ENCODE assay signal across 10 cellular contexts in the genomic region with DNA sequence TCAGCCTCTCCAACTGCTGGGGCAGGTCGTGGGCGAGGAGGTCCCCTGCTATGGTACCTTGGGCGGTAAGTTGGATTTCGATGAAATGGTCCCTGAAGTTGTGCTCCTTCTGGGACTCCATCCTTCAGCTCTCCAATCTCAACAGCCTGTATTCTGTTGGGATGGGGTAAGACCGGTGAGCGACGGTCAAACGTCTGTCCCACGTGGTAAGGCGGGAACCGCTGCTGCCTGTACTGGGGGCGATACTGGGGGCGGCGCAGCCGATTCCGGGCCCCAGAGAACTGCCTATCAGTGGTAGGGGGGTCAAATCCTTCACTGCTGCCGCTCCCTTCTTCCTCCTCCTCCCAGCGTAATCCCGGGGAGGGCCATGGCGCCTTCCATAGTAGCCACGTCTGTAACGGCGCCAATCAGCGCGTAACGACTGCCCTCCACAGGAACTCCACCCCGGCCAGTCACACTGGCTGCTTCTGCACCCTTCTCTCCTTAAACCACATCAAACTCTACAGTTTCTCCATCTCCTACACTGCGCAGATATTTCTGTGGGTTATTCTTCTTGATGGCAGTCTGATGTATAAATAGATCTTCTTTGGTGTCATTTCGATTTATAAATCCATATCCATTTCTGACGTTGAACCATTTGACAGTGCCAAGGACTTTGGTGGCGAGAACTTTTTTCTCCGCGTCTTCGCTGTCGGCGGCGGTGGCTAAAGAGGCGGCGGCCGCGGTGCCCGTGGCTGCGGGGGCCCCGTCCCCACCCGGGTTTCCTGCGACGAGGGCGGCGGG. TPM values are rescaled to one million over a fixed set of nuclear protein-coding genes. Genes with fewer than 3 reads are reported as not detected.
DNase-seq lines count a peak whose midpoint lies in the region; ATAC-seq and TF ChIP-seq lines count a peak whose summit lies in the region.
"Had no signal": no experiment of that assay in that cellular context is flagged by ENCODE, and none has a peak within 500 bp of the region (broad histone marks: within the 10 kb centered on the region; RNA-seq: fewer than 3 reads in every experiment).

No MANE protein-coding gene starts in this region.

- DNase-seq in SK-N-SH = peak; percentile 20
- peak; percentile 42 for DNase-seq in astrocyte of the hippocampus (ENCODE audit: low read depth, low spot score)
- peak; percentile 1 for DNase-seq in kidney tubule cell (ENCODE audit: low spot score)
- no peak for DNase-seq in stimulated activated naive B cell treated with anti-CD40 and anti-IgM and Interleukin-4, amounts not matched to agents 10 μg/mL and 1 μg/mL and 100 μg/mL, for 72 hours
- no peak for DNase-seq in ACHN
- DNase-seq in HEK293T (ENCODE audit: extremely low spot score) = no peak
- DNase-seq in SW480 (ENCODE audit: low spot score) = no peak
- DNase-seq: NCI-H2171 had no signal

- peaks cover 5 to 21% of the 10 kb centered on the region in 2 donors for H3K4me1 Mint-ChIP-seq in stimulated activated naive B cell treated with anti-CD40 and anti-IgM and Interleukin-4, amounts not matched to agents 10 μg/mL and 1 μg/mL and 100 μg/mL, for 72 hours

- no peak overlapping the region for H2AFZ ChIP-seq in SK-N-SH (ENCODE audit: low read depth)

- CTCF ChIA-PET in SK-N-SH (lab: Yijun Ruan, JAX) (no interaction called here), HEK293T (lab: Yijun Ruan, JAX) (no interaction called here)

- no peaks in the 10 kb centered on the region for H4K20me1 ChIP-seq in SK-N-SH (ENCODE audit: insufficient read depth)

- TF ChIP-seq EP300 in SK-N-SH (IDR thresholded peaks at IDR 0.05; ENCODE audit: borderline replicate concordance in 1 of 2, low read depth in 1 of 2, low read length in 1 of 2) = no peak

- no peak for TF ChIP-seq CTCF in SK-N-SH (IDR thresholded peaks at IDR 0.05)

- H3K36me3 ChIP-seq in SK-N-SH (replicated peaks in 1 of 2; ENCODE audit: control insufficient read depth in 1 of 2, insufficient read depth in 2 of 2, low read length in 1 of 2) = no peaks in the 10 kb centered on the region

- no peak overlapping the region for H3K27ac Mint-ChIP-seq in stimulated activated naive B cell treated with anti-CD40 and anti-IgM and Interleukin-4, amounts not matched to agents 10 μg/mL and 1 μg/mL and 100 μg/mL, for 72 hours

- peak overlapping the region; percentile 8 to 16; a peak in 2 of 4 replicates for H3K4me3 ChIP-seq in SK-N-SH (ENCODE audit: low read depth in 2 of 2, low read length in 1 of 2)

- H3K9me3 Mint-ChIP-seq in stimulated activated naive B cell treated with anti-CD40 and anti-IgM and Interleukin-4, amounts not matched to agents 10 μg/mL and 1 μg/mL and 100 μg/mL, for 72 hours = peaks cover 4 to 5% of the 10 kb centered on the region in 2 donors

- no peaks in the 10 kb centered on the region for H3K4me1 ChIP-seq in SK-N-SH (ENCODE audit: control insufficient read depth in 1 of 2, insufficient read depth in 2 of 2, low read depth in 1 of 2, low read length in 1 of 2)

- H3K27ac ChIP-seq in SK-N-SH (ENCODE audit: low read depth in 2 of 2, low read length in 1 of 2) = no peak overlapping the region

- H3K9me2 ChIP-seq in SK-N-SH = no peaks in the 10 kb centered on the region; the same call in 1 of the 2 replicates

- in situ Hi-C loops in ACHN (cut with HindIII; ENCODE audit: low pct_ligation_motif_present, low pct_unique_long_range_greater_than_20kb, low sequenced_read_pairs) = no loop called here

- ATAC-seq in SK-N-SH treated with all-trans-retinoic acid at 6 μM for 48 hours = no peak
- peak; percentile 42 to 49 for ATAC-seq in stimulated activated naive B cell treated with anti-CD40 and anti-IgM and Interleukin-4, amounts not matched to agents 10 μg/mL and 1 μg/mL and 100 μg/mL, for 72 hours (replicated peaks)

- H3K4me2 ChIP-seq in SK-N-SH = no peak overlapping the region

- H3K9me3 ChIP-seq in SK-N-SH = no peaks in the 10 kb centered on the region

- H3K79me2 ChIP-seq in SK-N-SH (ENCODE audit: insufficient read depth) = no peaks in the 10 kb centered on the region

- peaks cover 2 to 5% of the 10 kb centered on the region in 2 donors for H3K36me3 Mint-ChIP-seq in stimulated activated naive B cell treated with anti-CD40 and anti-IgM and Interleukin-4, amounts not matched to agents 10 μg/mL and 1 μg/mL and 100 μg/mL, for 72 hours

- H3K27me3 Mint-ChIP-seq in stimulated activated naive B cell treated with anti-CD40 and anti-IgM and Interleukin-4, amounts not matched to agents 10 μg/mL and 1 μg/mL and 100 μg/mL, for 72 hours = peaks cover 62 to 66% of the 10 kb centered on the region in 2 donors

- no peak for TF ChIP-seq RAD21 in SK-N-SH (IDR thresholded peaks at IDR 0.05; ENCODE audit: low read length)

- H3F3A ChIP-seq in SK-N-SH (replicated peaks; ENCODE audit: insufficient read depth) = no peaks in the 10 kb centered on the region

- WGBS in SK-N-SH (ENCODE audit: low lambda C conversion rate) = 21% methylated on average over 43 of the region's 49 CpGs

- H3K27me3 ChIP-seq in SK-N-SH (ENCODE audit: insufficient read depth) = peaks cover 8% of the 10 kb centered on the region; the same call in 1 of the 2 replicates

- no peak overlapping the region for H3K9ac ChIP-seq in SK-N-SH

- POLR2A ChIA-PET in SK-N-SH (lab: Yijun Ruan, JAX) (no interaction called here), HEK293T (lab: Yijun Ruan, JAX) (no interaction called here)

- H3K4me3 Mint-ChIP-seq in stimulated activated naive B cell treated with anti-CD40 and anti-IgM and Interleukin-4, amounts not matched to agents 10 μg/mL and 1 μg/mL and 100 μg/mL, for 72 hours = peak overlapping the region; percentile 42 to 63

TF ChIP-seq in SK-N-SH, 30 proteins besides CTCF, POLR2A, EP300 and RAD21 (continues in another document):
- TF ChIP-seq GABPA (IDR thresholded peaks at IDR 0.05; ENCODE audit: low read depth) (no peak), MXI1 (IDR thresholded peaks at IDR 0.05; ENCODE audit: low read depth, low read length) (no peak), SIN3A (IDR thresholded peaks at IDR 0.05; ENCODE audit: borderline replicate concordance, low read depth, low read length) (no peak), ELF1 (IDR thresholded peaks at IDR 0.05) (no peak)
- TF ChIP-seq, protein P1, sequence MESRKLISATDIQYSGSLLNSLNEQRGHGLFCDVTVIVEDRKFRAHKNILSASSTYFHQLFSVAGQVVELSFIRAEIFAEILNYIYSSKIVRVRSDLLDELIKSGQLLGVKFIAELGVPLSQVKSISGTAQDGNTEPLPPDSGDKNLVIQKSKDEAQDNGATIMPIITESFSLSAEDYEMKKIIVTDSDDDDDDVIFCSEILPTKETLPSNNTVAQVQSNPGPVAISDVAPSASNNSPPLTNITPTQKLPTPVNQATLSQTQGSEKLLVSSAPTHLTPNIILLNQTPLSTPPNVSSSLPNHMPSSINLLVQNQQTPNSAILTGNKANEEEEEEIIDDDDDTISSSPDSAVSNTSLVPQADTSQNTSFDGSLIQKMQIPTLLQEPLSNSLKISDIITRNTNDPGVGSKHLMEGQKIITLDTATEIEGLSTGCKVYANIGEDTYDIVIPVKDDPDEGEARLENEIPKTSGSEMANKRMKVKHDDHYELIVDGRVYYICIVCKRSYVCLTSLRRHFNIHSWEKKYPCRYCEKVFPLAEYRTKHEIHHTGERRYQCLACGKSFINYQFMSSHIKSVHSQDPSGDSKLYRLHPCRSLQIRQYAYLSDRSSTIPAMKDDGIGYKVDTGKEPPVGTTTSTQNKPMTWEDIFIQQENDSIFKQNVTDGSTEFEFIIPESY (IDR thresholded peaks at IDR 0.05; ENCODE audit: borderline replicate concordance, low read depth) = no peak

TF ChIP-seq in SK-N-SH treated with all-trans-retinoic acid at 6 μM for 48 hours, 23 proteins besides CTCF, POLR2A, EP300 and RAD21 (continues in another document):
- TF ChIP-seq ZFP30 (CRISPR knock-in tag; IDR thresholded peaks at IDR 0.05) = no peak
- TF ChIP-seq ARNTL (CRISPR knock-in tag; IDR thresholded peaks at IDR 0.05; ENCODE audit: borderline replicate concordance, low read depth) = no peak
- TF ChIP-seq ESRRG (CRISPR knock-in tag; IDR thresholded peaks at IDR 0.05) = no peak
- no peak for TF ChIP-seq ZFP3 (CRISPR knock-in tag; IDR thresholded peaks at IDR 0.05)
- no peak for TF ChIP-seq ZNF565 (CRISPR knock-in tag; conservative IDR thresholded peaks at IDR 0.05; ENCODE audit: low read depth)
- TF ChIP-seq ISL1 (CRISPR knock-in tag; IDR thresholded peaks at IDR 0.05) = no peak
- no peak for TF ChIP-seq BACH2 (CRISPR knock-in tag; IDR thresholded peaks at IDR 0.05; ENCODE audit: borderline replicate concordance)
- no peak for TF ChIP-seq PPARA (CRISPR knock-in tag; IDR thresholded peaks at IDR 0.05; ENCODE audit: borderline replicate concordance)
- no peak for TF ChIP-seq ZNF70 (CRISPR knock-in tag; IDR thresholded peaks at IDR 0.05)

TF ChIP-seq in HEK293T, 16 proteins besides CTCF, POLR2A, EP300 and RAD21:
- TF ChIP-seq L3MBTL2 (conservative IDR thresholded peaks at IDR 0.05) (no peak), NFRKB (IDR thresholded peaks at IDR 0.05) (no peak), BHLHE40 (IDR thresholded peaks at IDR 0.05; ENCODE audit: borderline replicate concordance) (no peak), ELF4 (IDR thresholded peaks at IDR 0.05) (no peak), TARDBP (IDR thresholded peaks at IDR 0.05) (no peak), LEF1 (IDR thresholded peaks at IDR 0.05; ENCODE audit: borderline replicate concordance) (no peak), ARNT (IDR thresholded peaks at IDR 0.05) (no peak), FOXK2 (IDR thresholded peaks at IDR 0.05) (no peak), CTBP1 (IDR thresholded peaks at IDR 0.05; ENCODE audit: borderline replicate concordance) (no peak), SP1 (IDR thresholded peaks at IDR 0.05) (no peak)
- TF ChIP-seq, protein P2, sequence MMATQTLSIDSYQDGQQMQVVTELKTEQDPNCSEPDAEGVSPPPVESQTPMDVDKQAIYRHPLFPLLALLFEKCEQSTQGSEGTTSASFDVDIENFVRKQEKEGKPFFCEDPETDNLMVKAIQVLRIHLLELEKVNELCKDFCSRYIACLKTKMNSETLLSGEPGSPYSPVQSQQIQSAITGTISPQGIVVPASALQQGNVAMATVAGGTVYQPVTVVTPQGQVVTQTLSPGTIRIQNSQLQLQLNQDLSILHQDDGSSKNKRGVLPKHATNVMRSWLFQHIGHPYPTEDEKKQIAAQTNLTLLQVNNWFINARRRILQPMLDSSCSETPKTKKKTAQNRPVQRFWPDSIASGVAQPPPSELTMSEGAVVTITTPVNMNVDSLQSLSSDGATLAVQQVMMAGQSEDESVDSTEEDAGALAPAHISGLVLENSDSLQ (IDR thresholded peaks at IDR 0.05) = no peak

RNA-seq across cellular contexts. Expression of a gene that starts 41.1 kb away (rescaled TPM):
- polyA plus RNA-seq in SK-N-SH (2012; rRNA removed) = not detected in 2 replicates
- not detected in 2 replicates for polyA plus RNA-seq in SK-N-SH (2012; cell fraction: cytosol; rRNA removed)
- polyA plus RNA-seq in SK-N-SH (2012; cell fraction: nucleus; rRNA removed) = 0.21 TPM in 1 of 2 replicates, not detected in the other
- polyA plus RNA-seq: AG04450 had no signal

Comparison
In these comparisons a context has a peak if more than half of its experiments do, and no peak if none do; other contexts are left out.
1. DNase-seq: peak in SK-N-SH (single experiment), astrocyte of the hippocampus (single experiment) and kidney tubule cell (single experiment); none in stimulated activated naive B cell treated with anti-CD40 and anti-IgM and Interleukin-4, amounts not matched to agents 10 μg/mL and 1 μg/mL and 100 μg/mL, for 72 hours (single experiment), ACHN (single experiment), HEK293T (single experiment) and SW480 (single experiment).